In genomic region chr14:35533357-35534129, GRCh38 we compare ENCODE assay signal across 8 cellular contexts. TPM values are rescaled to one million over a fixed set of nuclear protein-coding genes. Genes with fewer than 3 reads are reported as not detected.
DNase-seq lines count a peak whose midpoint lies in the region; ATAC-seq and TF ChIP-seq lines count a peak whose summit lies in the region.

No MANE protein-coding gene starts in this region.

- intact Hi-C loops in activated CD8-positive, alpha-beta T cell treated with anti-CD3 and anti-CD28 coated beads for 36 hours (cut with micrococcal nuclease) = no loop called here

- H3K9me3 Mint-ChIP-seq in activated CD8-positive, alpha-beta T cell treated with anti-CD3 and anti-CD28 coated beads for 36 hours = no peaks in the 10 kb centered on the region

- H3K27ac Mint-ChIP-seq in activated CD8-positive, alpha-beta T cell treated with anti-CD3 and anti-CD28 coated beads for 36 hours = no peak overlapping the region

- H3K36me3 ChIP-seq in endocrine pancreas (ENCODE audit: control insufficient read depth, insufficient read depth, low read length) = no peaks in the 10 kb centered on the region

- DNase-seq in AG08395 (ENCODE audit: low spot score) (peak; percentile 47), NCI-H345 treated with DMSO at 0.1 percent for 48 hours (lab: John Stamatoyannopoulos, UW; ENCODE audit: unreplicated experiment) (peak; percentile 86)
- peak; percentile 78 for DNase-seq in activated CD8-positive, alpha-beta T cell treated with anti-CD3 and anti-CD28 coated beads for 36 hours
- peak; percentile 16 to 29 for DNase-seq in stimulated activated CD8-positive, alpha-beta memory T cell treated with anti-CD3 and anti-CD28 coated beads, Interleukin-4, amount 100 ng/mL, for 4 hours (ENCODE audit: low read depth in 2 of 2, low spot score in 1 of 2)

- H3K9me3 ChIP-seq in endocrine pancreas (ENCODE audit: control insufficient read depth, low read length) = no peaks in the 10 kb centered on the region
- H3K9me3 ChIP-seq in mononuclear cell (ENCODE audit: low read depth, low read length) = no peaks in the 10 kb centered on the region

- ATAC-seq in GM18909 (IDR thresholded peaks at IDR 0.05; ENCODE audit: poor library complexity, unreplicated experiment) (peak; percentile 79), HG03139 (IDR thresholded peaks at IDR 0.05; ENCODE audit: unreplicated experiment) (peak; percentile 52)
- ATAC-seq in activated CD8-positive, alpha-beta T cell treated with anti-CD3 and anti-CD28 coated beads for 36 hours = peak; percentile 75

- TF ChIP-seq CTCF in activated CD8-positive, alpha-beta T cell treated with anti-CD3 and anti-CD28 coated beads for 36 hours (IDR thresholded peaks at IDR 0.05) = no peak

- H3K9ac ChIP-seq in endocrine pancreas (ENCODE audit: control insufficient read depth, insufficient read depth, low read length) = peak overlapping the region; percentile 82

- peaks cover 52% of the 10 kb centered on the region for H3K27me3 Mint-ChIP-seq in activated CD8-positive, alpha-beta T cell treated with anti-CD3 and anti-CD28 coated beads for 36 hours

- H3K4me1 ChIP-seq in endocrine pancreas (ENCODE audit: control insufficient read depth, insufficient read depth, low read length) (peaks cover 7% of the 10 kb centered on the region), mononuclear cell (ENCODE audit: insufficient read depth, low read length) (peaks cover 27% of the 10 kb centered on the region)

- CTCF ChIA-PET in activated CD8-positive, alpha-beta T cell treated with anti-CD3 and anti-CD28 coated beads for 36 hours (lab: Charles Lee) = interaction anchor here (1.0 to 1.4 kb wide), 4 partner anchors 19 to 284 kb away, joined by 3 to 4 read pairs (median 4); no protein-coding TSS in a partner anchor

- POLR2A ChIA-PET in activated CD8-positive, alpha-beta T cell treated with anti-CD3 and anti-CD28 coated beads for 36 hours (lab: Charles Lee) = interaction anchor here (0.6 kb wide), 1 partner anchor 129 kb away, joined by 3 read pairs; no protein-coding TSS in a partner anchor

- peaks cover 6% of the 10 kb centered on the region for H3K4me1 Mint-ChIP-seq in activated CD8-positive, alpha-beta T cell treated with anti-CD3 and anti-CD28 coated beads for 36 hours (ENCODE audit: low read depth)

- H3K27me3 ChIP-seq in endocrine pancreas (ENCODE audit: control insufficient read depth, insufficient read depth, low read length) (no peaks in the 10 kb centered on the region), mononuclear cell (ENCODE audit: insufficient read depth, low read length) (peaks cover 81% of the 10 kb centered on the region)

- peak overlapping the region; percentile 69 for H3K4me3 Mint-ChIP-seq in activated CD8-positive, alpha-beta T cell treated with anti-CD3 and anti-CD28 coated beads for 36 hours

- H3K36me3 Mint-ChIP-seq in activated CD8-positive, alpha-beta T cell treated with anti-CD3 and anti-CD28 coated beads for 36 hours (ENCODE audit: low read depth) = peaks cover 5% of the 10 kb centered on the region

- H3K4me3 ChIP-seq in endocrine pancreas (ENCODE audit: control insufficient read depth, insufficient read depth, low read length) (peak overlapping the region; percentile 90), mononuclear cell (ENCODE audit: low read length) (peak overlapping the region; percentile 28)

RNA-seq across cellular contexts. Expression of gene INSM2, which starts 0.4 kb away (rescaled TPM):
- not detected for total RNA-seq in activated CD8-positive, alpha-beta T cell treated with anti-CD3 and anti-CD28 coated beads for 36 hours
- total RNA-seq in mononuclear cell = not detected

Comparison
In these comparisons a context has a peak if more than half of its experiments do, and no peak if none do; other contexts are left out.
1. Peak in every context shown above with its lines: DNase-seq, ATAC-seq and H3K4me3 ChIP-seq.
2. DNase-seq: peak in every context shown above with its lines; median percentile 86 in NCI-H345 treated with DMSO at 0.1 percent for 48 hours; 78 in activated CD8-positive, alpha-beta T cell treated with anti-CD3 and anti-CD28 coated beads for 36 hours; 47 in AG08395; 22 in stimulated activated CD8-positive, alpha-beta memory T cell treated with anti-CD3 and anti-CD28 coated beads, Interleukin-4, amount 100 ng/mL, for 4 hours.